Comparison of ENCODE assay signal across 33 cellular contexts in genomic region chr20:3433720-3434119, GRCh38.
"Had no signal": no experiment of that assay in that cellular context is flagged by ENCODE, and none has a peak within 500 bp of the region (broad histone marks: within the 10 kb centered on the region; RNA-seq: fewer than 3 reads in every experiment).

No MANE protein-coding gene starts in this region.

- H3K9me3 Mint-ChIP-seq: activated CD4-positive, alpha-beta memory T cell treated with anti-CD3 and anti-CD28 coated beads, Interleukin-2, amount 10 ng/mL, durations not matched to agents 7 days and 5 days; activated CD4-positive, alpha-beta T cell treated with anti-CD3 and anti-CD28 coated beads, Interleukin-2, amount 10 ng/mL, durations not matched to agents 7 days and 5 days; activated naive CD4-positive, alpha-beta T cell treated with anti-CD3 and anti-CD28 coated beads, Interleukin-2, amount 10 ng/mL, durations not matched to agents 7 days and 5 days; activated naive CD4-positive, alpha-beta T cell treated with anti-CD3 and anti-CD28 coated beads, Interleukin-2, amount 50 U/mL, for 72 hours; activated naive CD8-positive, alpha-beta T cell treated with anti-CD3 and anti-CD28 coated beads, Interleukin-2, amount 10 ng/mL, durations not matched to agents 7 days and 5 days; activated T-cell treated with anti-CD3 and anti-CD28 coated beads, Interleukin-2, amount 50 U/mL, for 24 hours; activated T-cell treated with anti-CD3 and anti-CD28 coated beads, Interleukin-2, amount 50 U/mL, for 72 hours; brain; central memory CD8-positive, alpha-beta T cell; T-helper 2 cell treated with Interferon-gamma antibody and Interleukin-4, amounts not matched to agents 5 μg/mL and 100 μg/mL, for 36 hours; WTC11 had no signal

- H3K27ac ChIP-seq: ascending aorta, epithelial cell of prostate, esophagus squamous epithelium, gastroesophageal sphincter, hepatocyte, VCaP had no signal

- FAIRE-seq: bronchial epithelial cell, endometrium, endothelial cell of umbilical vein had no signal

- H3K4me1 ChIP-seq: esophagus squamous epithelium, gastroesophageal sphincter had no signal

- H3K4me1 Mint-ChIP-seq: activated CD4-positive, alpha-beta memory T cell treated with anti-CD3 and anti-CD28 coated beads, Interleukin-2, amount 10 ng/mL, durations not matched to agents 7 days and 5 days; activated naive CD8-positive, alpha-beta T cell treated with anti-CD3 and anti-CD28 coated beads, Interleukin-2, amount 10 ng/mL, durations not matched to agents 7 days and 5 days; brain; central memory CD8-positive, alpha-beta T cell had no signal

- H3K4me3 ChIP-seq: ascending aorta, esophagus squamous epithelium, gastroesophageal sphincter, heart right ventricle, hepatocyte had no signal

- H3K4me3 Mint-ChIP-seq: activated CD4-positive, alpha-beta memory T cell treated with anti-CD3 and anti-CD28 coated beads, Interleukin-2, amount 10 ng/mL, durations not matched to agents 7 days and 5 days; activated CD4-positive, alpha-beta T cell treated with anti-CD3 and anti-CD28 coated beads, Interleukin-2, amount 10 ng/mL, durations not matched to agents 7 days and 5 days; activated naive CD4-positive, alpha-beta T cell treated with anti-CD3 and anti-CD28 coated beads, Interleukin-2, amount 10 ng/mL, durations not matched to agents 7 days and 5 days; activated naive CD8-positive, alpha-beta T cell treated with anti-CD3 and anti-CD28 coated beads, Interleukin-2, amount 10 ng/mL, durations not matched to agents 7 days and 5 days; activated T-cell treated with anti-CD3 and anti-CD28 coated beads, Interleukin-2, amount 50 U/mL, for 24 hours; activated T-cell treated with anti-CD3 and anti-CD28 coated beads, Interleukin-2, amount 50 U/mL, for 72 hours; brain; central memory CD8-positive, alpha-beta T cell; T-helper 17 cell; T-helper 2 cell treated with Interferon-gamma antibody and Interleukin-4, amounts not matched to agents 5 μg/mL and 100 μg/mL, for 36 hours; WTC11 had no signal

- H3K4me2 ChIP-seq: hepatocyte had no signal

- DNase-seq: activated CD4-positive, alpha-beta memory T cell treated with anti-CD3 and anti-CD28 coated beads, Interleukin-2, amount 10 ng/mL, durations not matched to agents 7 days and 5 days; activated CD4-positive, alpha-beta T cell treated with anti-CD3 and anti-CD28 coated beads for 1 hour; activated CD4-positive, alpha-beta T cell treated with anti-CD3 and anti-CD28 coated beads for 4 hours; activated CD4-positive, alpha-beta T cell treated with anti-CD3 and anti-CD28 coated beads, Interleukin-2, amount 10 ng/mL, durations not matched to agents 7 days and 5 days; activated CD4-positive, alpha-beta T cell treated with anti-CD3 and anti-CD28 coated beads, Interleukin-2, amount 50 U/mL, for 4 hours; activated CD8-positive, alpha-beta memory T cell treated with anti-CD3 and anti-CD28 coated beads, Interleukin-2, amount 50 U/mL, for 48 hours; activated gamma-delta T cell; activated naive CD4-positive, alpha-beta T cell; activated naive CD4-positive, alpha-beta T cell treated with anti-CD3 and anti-CD28 coated beads, Interleukin-2, amount 10 ng/mL, durations not matched to agents 7 days and 5 days; activated naive CD8-positive, alpha-beta T cell treated with anti-CD3 and anti-CD28 coated beads, Interleukin-2, amount 10 ng/mL, durations not matched to agents 7 days and 5 days; activated T-cell treated with anti-CD3 and anti-CD28 coated beads for 4 hours; activated T-cell treated with anti-CD3 and anti-CD28 coated beads, Interleukin-2, amount 50 U/mL, for 24 hours; activated T-cell treated with anti-CD3 and anti-CD28 coated beads, Interleukin-2, amount 50 U/mL, for 72 hours; cortex of kidney; effector CD8-positive, alpha-beta T cell; esophagus squamous epithelium; foreskin melanocyte; heart right ventricle; T-helper 17 cell; T1000 had no signal

- H3K79me2 ChIP-seq: hepatocyte had no signal

- ATAC-seq: activated naive CD4-positive, alpha-beta T cell treated with anti-CD3 and anti-CD28 coated beads, Interleukin-2, amount 50 U/mL, for 72 hours; activated T-cell treated with anti-CD3 and anti-CD28 coated beads, Interleukin-2, amount 50 U/mL, for 72 hours; gastroesophageal sphincter; T-helper 17 cell; WTC11 had no signal

- H3K27me3 ChIP-seq: ascending aorta, gastroesophageal sphincter, heart right ventricle, hepatocyte had no signal

- H2AFZ ChIP-seq: hepatocyte had no signal

- H3K36me3 Mint-ChIP-seq: activated naive CD4-positive, alpha-beta T cell treated with anti-CD3 and anti-CD28 coated beads, Interleukin-2, amount 10 ng/mL, durations not matched to agents 7 days and 5 days; activated naive CD4-positive, alpha-beta T cell treated with anti-CD3 and anti-CD28 coated beads, Interleukin-2, amount 50 U/mL, for 72 hours; activated naive CD8-positive, alpha-beta T cell treated with anti-CD3 and anti-CD28 coated beads, Interleukin-2, amount 10 ng/mL, durations not matched to agents 7 days and 5 days; brain; WTC11 had no signal

- H3K36me3 ChIP-seq: ascending aorta, esophagus squamous epithelium, gastroesophageal sphincter, heart right ventricle had no signal

- H3K9me3 ChIP-seq: ascending aorta, esophagus squamous epithelium, gastroesophageal sphincter, heart right ventricle had no signal

- H3K27ac Mint-ChIP-seq: activated CD4-positive, alpha-beta memory T cell treated with anti-CD3 and anti-CD28 coated beads, Interleukin-2, amount 10 ng/mL, durations not matched to agents 7 days and 5 days; activated CD4-positive, alpha-beta T cell treated with anti-CD3 and anti-CD28 coated beads, Interleukin-2, amount 10 ng/mL, durations not matched to agents 7 days and 5 days; activated naive CD4-positive, alpha-beta T cell treated with anti-CD3 and anti-CD28 coated beads, Interleukin-2, amount 10 ng/mL, durations not matched to agents 7 days and 5 days; activated naive CD4-positive, alpha-beta T cell treated with anti-CD3 and anti-CD28 coated beads, Interleukin-2, amount 50 U/mL, for 72 hours; activated naive CD8-positive, alpha-beta T cell treated with anti-CD3 and anti-CD28 coated beads, Interleukin-2, amount 10 ng/mL, durations not matched to agents 7 days and 5 days; activated T-cell treated with anti-CD3 and anti-CD28 coated beads, Interleukin-2, amount 50 U/mL, for 24 hours; activated T-cell treated with anti-CD3 and anti-CD28 coated beads, Interleukin-2, amount 50 U/mL, for 72 hours; brain; T-helper 17 cell; T-helper 2 cell treated with Interferon-gamma antibody and Interleukin-4, amounts not matched to agents 5 μg/mL and 100 μg/mL, for 36 hours; WTC11 had no signal
